1 cellular context compared by ENCODE assay signal in genomic region chr2:152627010-152627957, GRCh38.
TF ChIP-seq lines count a peak whose summit lies in the region.

No MANE protein-coding gene starts in this region.

TF ChIP-seq in HepG2, 621 proteins besides CTCF, POLR2A, EP300 and RAD21 (continued from another document):
- TF ChIP-seq ZNF18 (CRISPR knock-in tag; IDR thresholded peaks at IDR 0.05; ENCODE audit: insufficient replicate concordance) = no peak
- no peak for TF ChIP-seq NFYC (CRISPR knock-in tag; IDR thresholded peaks at IDR 0.05)
- no peak for TF ChIP-seq ZNF264 (CRISPR knock-in tag; IDR thresholded peaks at IDR 0.05)
